1 cellular context compared by ENCODE assay signal in genomic region chr17:50261051-50261915, GRCh38.
TF ChIP-seq lines count a peak whose summit lies in the region.

No MANE protein-coding gene starts in this region.

TF ChIP-seq in H1, 55 proteins besides CTCF, POLR2A, EP300 and RAD21:
- no peak for TF ChIP-seq SP1 (IDR thresholded peaks at IDR 0.05; ENCODE audit: low read depth, low read length)
